Comparison of ENCODE assay signal across 6 cellular contexts in genomic region chr1:18372505-18372904, GRCh38.
A peak's percentile ranks its signal among the peaks of the same experiment; 100 is the strongest.
DNase-seq lines count a peak whose midpoint lies in the region; ATAC-seq, FAIRE-seq and TF ChIP-seq lines count a peak whose summit lies in the region.
"Not testable (repeated sequence)": the region's sequence is repeated elsewhere in the genome, so short reads cannot be mapped to it uniquely, and the experiment has no call there.

No MANE protein-coding gene starts in this region.

- not testable (repeated sequence) for H3K36me3 Mint-ChIP-seq in activated T-helper 1 cell treated with anti-CD3 and anti-CD28 coated beads, Interleukin-12 subunit alpha, Interleukin-12 subunit beta, Interleukin-2, Interleukin-4 antibody, amounts not matched to agents 30 ng/mL and 10 ng/mL and 1 ng/mL, durations not matched to agents 14 hours and 24 hours and 36 hours (ENCODE audit: low read depth); activated naive CD8-positive, alpha-beta T cell treated with anti-CD3 and anti-CD28 coated beads, Interleukin-2, amount 10 ng/mL, durations not matched to agents 7 days and 5 days

- H3K4me1 Mint-ChIP-seq in activated T-helper 1 cell treated with anti-CD3 and anti-CD28 coated beads, Interleukin-12 subunit alpha, Interleukin-12 subunit beta, Interleukin-2, Interleukin-4 antibody, amounts not matched to agents 30 ng/mL and 10 ng/mL and 1 ng/mL, durations not matched to agents 14 hours and 24 hours and 36 hours (ENCODE audit: low read depth); activated naive CD8-positive, alpha-beta T cell treated with anti-CD3 and anti-CD28 coated beads, Interleukin-2, amount 10 ng/mL, durations not matched to agents 7 days and 5 days: not testable (repeated sequence)

- H3K4ac ChIP-seq in H1 (replicated peaks; ENCODE audit: insufficient read length, low read depth, low read length): not testable (repeated sequence)

- not testable (repeated sequence) for H4K8ac ChIP-seq in H1 (ENCODE audit: extremely low read depth, insufficient read depth, low read length)

- H3K9ac ChIP-seq in K562 (ENCODE audit: insufficient read depth in 1 of 2, low read depth in 2 of 2, low read length in 2 of 2); H1 (replicated peaks in 1 of 4; ENCODE audit: extremely low read depth in 1 of 4, low read depth in 3 of 4, low read length in 3 of 4): not testable (repeated sequence)

- TF ChIP-seq RAD21 in K562 (CRISPR knock-in tag; conservative IDR thresholded peaks at IDR 0.05 in 1 of 2, IDR thresholded peaks at IDR 0.05 in 1 of 2); H1 (IDR thresholded peaks at IDR 0.05 in 1 of 2, conservative IDR thresholded peaks at IDR 0.05 in 1 of 2; ENCODE audit: low read depth in 2 of 2, low read length in 2 of 2): not testable (repeated sequence)

- not testable (repeated sequence) for H3K14ac ChIP-seq in H1 (ENCODE audit: insufficient read length)

- H3K9me1 ChIP-seq in K562 (ENCODE audit: control insufficient read depth, insufficient read depth, low read length): not testable (repeated sequence)

- not testable (repeated sequence) for H3K27ac ChIP-seq in HEK293 (ENCODE audit: extremely low read depth, low read depth, low read length); K562 (ENCODE audit: extremely low read depth, low read depth, low read length); H1 (ENCODE audit: low read depth, low read length)

- H3K4me1 ChIP-seq in HEK293 (ENCODE audit: control insufficient read depth, insufficient read depth, low read length); K562 (replicated peaks in 1 of 2; ENCODE audit: control insufficient read depth in 2 of 2, insufficient read depth in 2 of 2, low read length in 2 of 2); H1 (replicated peaks in 1 of 4; ENCODE audit: control insufficient read depth in 3 of 4, insufficient read depth in 4 of 4, low read length in 3 of 4): not testable (repeated sequence)

- H3K4me3 Mint-ChIP-seq in activated T-helper 1 cell treated with anti-CD3 and anti-CD28 coated beads, Interleukin-12 subunit alpha, Interleukin-12 subunit beta, Interleukin-2, Interleukin-4 antibody, amounts not matched to agents 30 ng/mL and 10 ng/mL and 1 ng/mL, durations not matched to agents 14 hours and 24 hours and 36 hours; activated naive CD8-positive, alpha-beta T cell treated with anti-CD3 and anti-CD28 coated beads, Interleukin-2, amount 10 ng/mL, durations not matched to agents 7 days and 5 days: not testable (repeated sequence)

- not testable (repeated sequence) for H3K36me3 ChIP-seq in HEK293 (ENCODE audit: control insufficient read depth in 2 of 2, insufficient read depth in 1 of 2, low read length in 2 of 2); K562 (ENCODE audit: control insufficient read depth, insufficient read depth, low read length); bronchial epithelial cell (ENCODE audit: control insufficient read depth, insufficient read depth, low read length); H1 (ENCODE audit: control insufficient read depth in 2 of 4, insufficient read depth in 4 of 4, low read length in 3 of 4)

- POLR2A ChIA-PET in HEK293 (lab: Yijun Ruan, JAX); activated naive CD8-positive, alpha-beta T cell treated with anti-CD3 and anti-CD28 coated beads, Interleukin-2, amount 10 ng/mL, durations not matched to agents 7 days and 5 days (lab: Charles Lee); K562 (lab: Yijun Ruan, JAX); H1 (lab: Charles Lee; ENCODE audit: partially characterized antibody): not testable (repeated sequence)

- CTCF ChIA-PET in HEK293 (lab: Yijun Ruan, JAX) (interaction anchor here (0.7 kb wide), 1 partner anchor 187 kb away, joined by 3 read pairs; no protein-coding TSS in a partner anchor), H1 (lab: Charles Lee; ENCODE audit: partially characterized antibody) (interaction anchor here (1.1 to 1.6 kb wide), 4 partner anchors 21 to 272 kb away, joined by 3 to 6 read pairs (median 4); no protein-coding TSS in a partner anchor)
- CTCF ChIA-PET in K562 (lab: Yijun Ruan, JAX; ENCODE audit: low intra/inter-chr PET ratio): not testable (repeated sequence)

- not testable (repeated sequence) for H2BK20ac ChIP-seq in H1 (ENCODE audit: low read length)

- not testable (repeated sequence) for DNase-seq in activated T-helper 1 cell treated with anti-CD3 and anti-CD28 coated beads, Interleukin-12 subunit alpha, Interleukin-12 subunit beta, Interleukin-2, Interleukin-4 antibody, amounts not matched to agents 30 ng/mL and 10 ng/mL and 1 ng/mL, durations not matched to agents 14 hours and 24 hours and 36 hours (ENCODE audit: low spot score); activated naive CD8-positive, alpha-beta T cell treated with anti-CD3 and anti-CD28 coated beads, Interleukin-2, amount 10 ng/mL, durations not matched to agents 7 days and 5 days; K562 (ENCODE audit: extremely low read depth in 1 of 4, low spot score in 3 of 4); bronchial epithelial cell (ENCODE audit: low read depth); H1 (ENCODE audit: low read depth in 1 of 2, low spot score in 2 of 2)

- not testable (repeated sequence) for H3K4me3 ChIP-seq in HEK293 (ENCODE audit: low read depth, low read length); K562; bronchial epithelial cell (ENCODE audit: low read depth, low read length); H1 (ENCODE audit: extremely low read depth in 1 of 4, insufficient read depth in 2 of 4, low read depth in 3 of 4, low read length in 4 of 4)

- in situ Hi-C loops in K562 (cut with MboI): not testable (repeated sequence)

- H4K91ac ChIP-seq in H1 (replicated peaks; ENCODE audit: insufficient read length, low read length): not testable (repeated sequence)

- BruUV-seq in K562 (replicated peaks; lab: Mats Ljungman, UMichigan): not testable (repeated sequence)

- not testable (repeated sequence) for H2AFZ ChIP-seq in K562 (ENCODE audit: low read depth, low read length); H1 (ENCODE audit: low read length)

- H3K56ac ChIP-seq in H1 (replicated peaks; ENCODE audit: insufficient read length, low read depth, low read length): peak overlapping the region; percentile 85

- not testable (repeated sequence) for H2BK120ac ChIP-seq in H1 (replicated peaks; ENCODE audit: low read depth, low read length)

- not testable (repeated sequence) for H3K23ac ChIP-seq in H1 (ENCODE audit: insufficient read length)

- TF ChIP-seq EP300 in K562 (IDR thresholded peaks at IDR 0.05; ENCODE audit: low read length); H1 (IDR thresholded peaks at IDR 0.05; ENCODE audit: borderline replicate concordance in 1 of 2, low read depth in 2 of 2, low read length in 2 of 2): not testable (repeated sequence)

- H3K23me2 ChIP-seq in H1 (ENCODE audit: low read depth, low read length): not testable (repeated sequence)

- H3K27me3 ChIP-seq in K562 (ENCODE audit: control insufficient read depth in 2 of 2, insufficient read depth in 2 of 2, low read length in 2 of 2): peaks cover 0 to 13% of the 10 kb centered on the region in 2 experiments; a peak in 2 of 5 replicates
- H3K27me3 ChIP-seq in bronchial epithelial cell (ENCODE audit: control insufficient read depth, insufficient read depth, low read length); H1 (replicated peaks in 1 of 4; ENCODE audit: control insufficient read depth in 3 of 4, extremely low read depth in 1 of 4, insufficient read depth in 3 of 4, low read length in 3 of 4): not testable (repeated sequence)

- H3K27ac Mint-ChIP-seq in activated T-helper 1 cell treated with anti-CD3 and anti-CD28 coated beads, Interleukin-12 subunit alpha, Interleukin-12 subunit beta, Interleukin-2, Interleukin-4 antibody, amounts not matched to agents 30 ng/mL and 10 ng/mL and 1 ng/mL, durations not matched to agents 14 hours and 24 hours and 36 hours: peak overlapping the region; percentile 7
- peak overlapping the region; percentile 44 for H3K27ac Mint-ChIP-seq in activated naive CD8-positive, alpha-beta T cell treated with anti-CD3 and anti-CD28 coated beads, Interleukin-2, amount 10 ng/mL, durations not matched to agents 7 days and 5 days

- intact Hi-C loops in activated T-helper 1 cell treated with anti-CD3 and anti-CD28 coated beads, Interleukin-12 subunit alpha, Interleukin-12 subunit beta, Interleukin-2, Interleukin-4 antibody, amounts not matched to agents 30 ng/mL and 10 ng/mL and 1 ng/mL, durations not matched to agents 14 hours and 24 hours and 36 hours (cut with micrococcal nuclease); K562 (cut with micrococcal nuclease): not testable (repeated sequence)

- H3K9me3 ChIP-seq in HEK293 (ENCODE audit: control insufficient read depth, insufficient read depth, low read depth, low read length); K562 (replicated peaks; ENCODE audit: control insufficient read depth, insufficient read depth, low read depth, low read length); H1 (ENCODE audit: insufficient read depth in 2 of 2, low read depth in 1 of 2, low read length in 1 of 2): not testable (repeated sequence)

- not testable (repeated sequence) for TF ChIP-seq POLR2A in K562 (conservative IDR thresholded peaks at IDR 0.05); H1 (IDR thresholded peaks at IDR 0.05; ENCODE audit: control extremely low read depth in 1 of 2, low read depth in 2 of 2, low read length in 2 of 2)

- FAIRE-seq in K562 (lab: Jason Lieb, UNC); H1 (lab: Jason Lieb, UNC): not testable (repeated sequence)
- peak; percentile 36 for FAIRE-seq in bronchial epithelial cell (lab: Jason Lieb, UNC)

- H2BK12ac ChIP-seq in H1 (ENCODE audit: low read depth, low read length): not testable (repeated sequence)

- not testable (repeated sequence) for H3K4me2 ChIP-seq in K562 (ENCODE audit: insufficient read depth, low read length); H1 (ENCODE audit: insufficient read depth in 1 of 2, low read depth in 2 of 2, low read length in 2 of 2)

- H4K20me1 ChIP-seq in K562 (replicated peaks; ENCODE audit: control insufficient read depth, insufficient read depth, low read length); H1 (replicated peaks in 1 of 2; ENCODE audit: control insufficient read depth in 1 of 2, insufficient read depth in 2 of 2, low read length in 2 of 2): not testable (repeated sequence)

- not testable (repeated sequence) for H3K79me2 ChIP-seq in K562 (ENCODE audit: control insufficient read depth, insufficient read depth, low read length); H1 (ENCODE audit: control insufficient read depth in 1 of 2, insufficient read depth in 2 of 2, low read length in 2 of 2)

- H3K27me3 Mint-ChIP-seq in activated T-helper 1 cell treated with anti-CD3 and anti-CD28 coated beads, Interleukin-12 subunit alpha, Interleukin-12 subunit beta, Interleukin-2, Interleukin-4 antibody, amounts not matched to agents 30 ng/mL and 10 ng/mL and 1 ng/mL, durations not matched to agents 14 hours and 24 hours and 36 hours (ENCODE audit: insufficient read depth); activated naive CD8-positive, alpha-beta T cell treated with anti-CD3 and anti-CD28 coated beads, Interleukin-2, amount 10 ng/mL, durations not matched to agents 7 days and 5 days: not testable (repeated sequence)

- H3K9me3 Mint-ChIP-seq in activated T-helper 1 cell treated with anti-CD3 and anti-CD28 coated beads, Interleukin-12 subunit alpha, Interleukin-12 subunit beta, Interleukin-2, Interleukin-4 antibody, amounts not matched to agents 30 ng/mL and 10 ng/mL and 1 ng/mL, durations not matched to agents 14 hours and 24 hours and 36 hours; activated naive CD8-positive, alpha-beta T cell treated with anti-CD3 and anti-CD28 coated beads, Interleukin-2, amount 10 ng/mL, durations not matched to agents 7 days and 5 days: not testable (repeated sequence)

- TF ChIP-seq CTCF in HEK293 (tag by site-specific recombination; IDR thresholded peaks at IDR 0.05); K562 (IDR thresholded peaks at IDR 0.05 in 2 of 3, conservative IDR thresholded peaks at IDR 0.05 in 1 of 3; ENCODE audit: insufficient read depth in 2 of 3, low read depth in 1 of 3, low read length in 3 of 3); bronchial epithelial cell (IDR thresholded peaks at IDR 0.05; ENCODE audit: insufficient read depth, low read length, severe bottlenecking); H1 (IDR thresholded peaks at IDR 0.05; ENCODE audit: control extremely low read depth in 1 of 3, insufficient read depth in 1 of 3, low read depth in 1 of 3, low read length in 3 of 3): not testable (repeated sequence)

- not testable (repeated sequence) for ATAC-seq in activated naive CD8-positive, alpha-beta T cell treated with anti-CD3 and anti-CD28 coated beads, Interleukin-2, amount 10 ng/mL, durations not matched to agents 7 days and 5 days (ENCODE audit: low read depth); K562

- H2AK5ac ChIP-seq in H1 (ENCODE audit: low read depth, low read length): not testable (repeated sequence)

- not testable (repeated sequence) for H2BK15ac ChIP-seq in H1 (ENCODE audit: low read length)

- not testable (repeated sequence) for H3K79me1 ChIP-seq in H1 (ENCODE audit: low read depth, low read length)

- H2BK5ac ChIP-seq in H1 (ENCODE audit: low read depth, low read length): not testable (repeated sequence)

- not testable (repeated sequence) for H4K5ac ChIP-seq in H1 (ENCODE audit: insufficient read length, low read depth, low read length)

- not testable (repeated sequence) for H3K18ac ChIP-seq in H1 (ENCODE audit: extremely low read depth, low read length)
